1 cellular context compared by ENCODE assay signal in genomic region chrX:104166735-104167436, GRCh38.
TF ChIP-seq lines count a peak whose summit lies in the region.

No MANE protein-coding gene starts in this region.

TF ChIP-seq in HCT116, 20 proteins besides CTCF, POLR2A, EP300 and RAD21 (continued from another document):
- TF ChIP-seq ZBTB33 (IDR thresholded peaks at IDR 0.05; ENCODE audit: extremely low read depth, insufficient replicate concordance, low read length) = no peak
